In the genomic region with DNA sequence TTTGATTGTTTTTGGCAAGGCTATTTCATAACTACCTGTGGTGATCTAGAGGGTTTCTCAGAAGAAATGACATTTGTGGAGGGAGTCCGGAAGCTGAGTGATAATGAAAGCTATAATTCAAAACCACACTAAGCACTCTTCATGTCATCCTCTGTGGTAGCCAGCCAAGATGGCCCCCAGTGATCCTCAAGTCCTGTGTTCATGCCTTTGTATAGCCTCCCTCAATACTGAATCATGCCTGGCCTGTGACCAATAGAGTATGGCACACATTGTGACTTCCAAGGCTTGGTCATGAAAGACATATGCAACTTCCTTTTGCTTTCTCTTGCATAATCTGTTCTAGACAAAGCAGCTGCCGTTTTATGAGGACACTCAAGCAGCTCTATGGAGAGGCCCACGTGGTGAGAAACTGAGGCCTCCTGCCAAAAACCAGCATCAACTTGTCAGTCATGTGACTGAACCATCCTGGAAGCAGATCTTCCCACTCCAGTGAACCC, we compare ENCODE assay signal across 8 cellular contexts. TPM values are rescaled to one million over a fixed set of nuclear protein-coding genes. Genes with fewer than 3 reads are reported as not detected.
A peak's percentile ranks its signal among the peaks of the same experiment; 100 is the strongest.
DNase-seq lines count a peak whose midpoint lies in the region; ATAC-seq and TF ChIP-seq lines count a peak whose summit lies in the region.

No MANE protein-coding gene starts in this region.

- no peak overlapping the region for H3K9ac ChIP-seq in colonic mucosa (ENCODE audit: low read depth in 2 of 2, low read length in 2 of 2)

- 56 to 61% (median 57%) methylated on average over 3 of the region's 3 CpGs for WGBS in ovary, 3 donors

- intact Hi-C loops in colonic mucosa (cut with DNase I) = no loop called here
- intact Hi-C loops in ovary (cut with DNase I) = no loop called here

- TF ChIP-seq CTCF in RWPE2 (IDR thresholded peaks at IDR 0.05; ENCODE audit: poor library complexity, severe bottlenecking) = no peak
- no peak for TF ChIP-seq CTCF in colonic mucosa (IDR thresholded peaks at IDR 0.05)
- TF ChIP-seq CTCF in ovary (IDR thresholded peaks at IDR 0.05) = no peak

- TF ChIP-seq POLR2A in ovary (IDR thresholded peaks at IDR 0.05) = no peak

- TF ChIP-seq EP300 in ovary (IDR thresholded peaks at IDR 0.05) = no peak

- H3K4me3 ChIP-seq in RWPE2 (ENCODE audit: severe bottlenecking) (no peak overlapping the region), colonic mucosa (no peak overlapping the region), ovary (no peak overlapping the region)

- ATAC-seq in GM19372 (IDR thresholded peaks at IDR 0.05; ENCODE audit: low read depth, unreplicated experiment) (peak; percentile 96), HG03354 (IDR thresholded peaks at IDR 0.05; ENCODE audit: poor library complexity, severe bottlenecking, unreplicated experiment) (peak; percentile 96), RWPE2 (ENCODE audit: low read depth) (peak; percentile 93)

- H3K27ac ChIP-seq in RWPE2 (ENCODE audit: poor library complexity, severe bottlenecking) (peak overlapping the region; percentile 29), colonic mucosa (no peak overlapping the region), ovary (no peak overlapping the region)

- H3K27me3 ChIP-seq in RWPE2 (ENCODE audit: insufficient read depth, poor library complexity, severe bottlenecking) (no peaks in the 10 kb centered on the region), colonic mucosa (no peaks in the 10 kb centered on the region), ovary (no peaks in the 10 kb centered on the region)

- DNase-seq in DMS153 (lab: John Stamatoyannopoulos, UW) (peak; percentile 85), RWPE2 (ENCODE audit: low spot score) (no peak), colonic mucosa (peak; percentile 28), renal cortical epithelial cell (ENCODE audit: low read depth) (peak; percentile 32), amniotic stem cell (lab: John Stamatoyannopoulos, UW) (no peak), ovary (no peak)

- peaks cover 11% of the 10 kb centered on the region for H3K4me1 ChIP-seq in RWPE2 (ENCODE audit: insufficient read depth, poor library complexity, severe bottlenecking)
- no peaks in the 10 kb centered on the region for H3K4me1 ChIP-seq in colonic mucosa
- H3K4me1 ChIP-seq in ovary (ENCODE audit: insufficient read depth) = no peaks in the 10 kb centered on the region

- no peaks in the 10 kb centered on the region for H3K36me3 ChIP-seq in RWPE2 (ENCODE audit: low read depth)
- no peaks in the 10 kb centered on the region for H3K36me3 ChIP-seq in colonic mucosa
- no peaks in the 10 kb centered on the region for H3K36me3 ChIP-seq in ovary

- H3K9me3 ChIP-seq in RWPE2 (ENCODE audit: severe bottlenecking) (no peaks in the 10 kb centered on the region), colonic mucosa (no peaks in the 10 kb centered on the region), ovary (no peaks in the 10 kb centered on the region)

RNA-seq across cellular contexts. Expression of a gene that starts 12.8 kb away (rescaled TPM):
- 1 to 10 TPM; 1.2 to 4.0 TPM for total RNA-seq in colonic mucosa
- 6.8 and 22.0 TPM in 2 replicates for total RNA-seq in renal cortical epithelial cell
- total RNA-seq in ovary = 10 to 100 TPM; 11.0 to 20.3 (median 17.5) TPM
- 10 to 100 TPM; 10.3 to 19.8 TPM for polyA plus RNA-seq in ovary

RNA-seq across cellular contexts. Expression of a gene that starts 50.6 kb away (rescaled TPM):
- 10 to 100 TPM; 17.0 to 23.1 TPM for total RNA-seq in colonic mucosa
- total RNA-seq in renal cortical epithelial cell = 31.4 and 66.1 TPM in 2 replicates
- 10 to 100 TPM; 13.1 to 34.3 (median 23.6) TPM for total RNA-seq in ovary
- 10 to 100 TPM; 10.3 to 46.2 TPM for polyA plus RNA-seq in ovary

Comparison
In these comparisons a context has a peak if more than half of its experiments do, and no peak if none do; other contexts are left out.
1. DNase-seq: peak in DMS153 (single experiment), colonic mucosa (single experiment) and renal cortical epithelial cell (single experiment); none in RWPE2 (single experiment), amniotic stem cell (single experiment) and ovary (0 of 5).
2. Peak in every context shown above with its lines, with median percentiles within 50 percentile points of each other: ATAC-seq.